In the genomic region with DNA sequence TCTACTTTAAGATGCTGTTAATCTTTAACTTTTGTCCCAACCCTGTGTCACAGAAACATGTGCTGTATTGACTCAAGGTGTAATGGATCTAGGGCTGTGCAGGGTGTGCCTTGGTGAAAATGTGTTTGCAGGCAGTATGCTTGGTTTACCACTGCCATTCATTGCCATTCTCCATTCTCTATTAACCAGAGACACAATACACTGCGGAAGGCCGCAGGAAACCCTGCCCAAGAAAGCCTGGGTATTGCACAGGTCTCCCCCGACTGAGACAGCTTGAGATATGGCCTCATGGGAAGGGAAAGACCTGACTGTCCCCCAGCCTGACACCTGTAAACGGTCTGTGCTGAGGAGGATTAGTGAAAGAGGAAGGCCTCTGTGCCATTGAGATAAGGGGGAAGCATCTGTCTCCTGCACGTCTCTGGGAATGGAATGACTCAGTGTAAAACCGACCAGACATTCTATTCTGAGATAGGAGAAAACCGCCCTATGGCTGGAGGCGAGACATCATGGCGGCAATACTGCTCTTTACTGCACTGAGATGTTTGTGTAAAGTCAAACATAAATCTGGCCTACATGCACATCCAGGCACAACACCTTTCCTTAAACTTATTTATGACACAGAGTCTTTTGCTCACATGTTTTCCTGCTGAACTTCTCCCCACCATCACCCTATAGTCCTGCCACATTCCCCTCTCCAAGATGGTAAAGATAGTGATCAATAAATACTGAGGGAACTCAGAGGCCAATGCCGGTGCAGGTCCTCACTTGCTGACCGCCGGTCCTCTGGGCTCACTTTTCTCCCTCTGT, we compare ENCODE assay signal across 1 cellular context.
A peak's percentile ranks its signal among the peaks of the same experiment; 100 is the strongest.
TF ChIP-seq lines count a peak whose summit lies in the region.

No MANE protein-coding gene starts in this region.

TF ChIP-seq in K562, 482 proteins besides CTCF, POLR2A, EP300 and RAD21 (continued from another document and continues in another):
- TF ChIP-seq, protein P1, sequence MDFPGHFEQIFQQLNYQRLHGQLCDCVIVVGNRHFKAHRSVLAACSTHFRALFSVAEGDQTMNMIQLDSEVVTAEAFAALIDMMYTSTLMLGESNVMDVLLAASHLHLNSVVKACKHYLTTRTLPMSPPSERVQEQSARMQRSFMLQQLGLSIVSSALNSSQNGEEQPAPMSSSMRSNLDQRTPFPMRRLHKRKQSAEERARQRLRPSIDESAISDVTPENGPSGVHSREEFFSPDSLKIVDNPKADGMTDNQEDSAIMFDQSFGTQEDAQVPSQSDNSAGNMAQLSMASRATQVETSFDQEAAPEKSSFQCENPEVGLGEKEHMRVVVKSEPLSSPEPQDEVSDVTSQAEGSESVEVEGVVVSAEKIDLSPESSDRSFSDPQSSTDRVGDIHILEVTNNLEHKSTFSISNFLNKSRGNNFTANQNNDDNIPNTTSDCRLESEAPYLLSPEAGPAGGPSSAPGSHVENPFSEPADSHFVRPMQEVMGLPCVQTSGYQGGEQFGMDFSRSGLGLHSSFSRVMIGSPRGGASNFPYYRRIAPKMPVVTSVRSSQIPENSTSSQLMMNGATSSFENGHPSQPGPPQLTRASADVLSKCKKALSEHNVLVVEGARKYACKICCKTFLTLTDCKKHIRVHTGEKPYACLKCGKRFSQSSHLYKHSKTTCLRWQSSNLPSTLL (IDR thresholded peaks at IDR 0.05) = no peak
- TF ChIP-seq POLR2AphosphoS5 (IDR thresholded peaks at IDR 0.05; ENCODE audit: control insufficient read depth, insufficient read depth, low read depth, low read length) (peak; percentile 99), TSC22D4 (tag; IDR thresholded peaks at IDR 0.05) (no peak), JUND (IDR thresholded peaks at IDR 0.05; ENCODE audit: borderline replicate concordance, low read depth, low read length) (peak; percentile 89), JUND (tag; IDR thresholded peaks at IDR 0.05; ENCODE audit: borderline replicate concordance, low read depth, low read length) (peak; percentile 91; the same call in 2 of the 3 replicates), ZC3H11A (IDR thresholded peaks at IDR 0.05; ENCODE audit: low read depth, low read length) (0 out of 2 replicates have a peak, but pooled peaks have one; percentile 36), ZNF589 (CRISPR knock-in tag; IDR thresholded peaks at IDR 0.05; ENCODE audit: low read depth) (peak; percentile 92), TCF3 (CRISPR knock-in tag; IDR thresholded peaks at IDR 0.05) (peak; percentile 99), KDM2B (CRISPR knock-in tag; IDR thresholded peaks at IDR 0.05) (no peak), MED1 (CRISPR knock-in tag; IDR thresholded peaks at IDR 0.05; ENCODE audit: borderline replicate concordance) (no peak), NR3C1 (CRISPR knock-in tag; IDR thresholded peaks at IDR 0.05) (no peak), HCFC1 (IDR thresholded peaks at IDR 0.05; ENCODE audit: low read depth, low read length) (no peak), NCOR1 (IDR thresholded peaks at IDR 0.05) (peak; percentile 100), ETV5 (CRISPR knock-in tag; IDR thresholded peaks at IDR 0.05; ENCODE audit: low read depth) (peak; percentile 88; the same call in 1 of the 2 replicates), NCOA4 (IDR thresholded peaks at IDR 0.05; ENCODE audit: partially characterized antibody) (no peak), ZNF165 (CRISPR knock-in tag; IDR thresholded peaks at IDR 0.05; ENCODE audit: borderline replicate concordance) (no peak; the same call in 1 of the 2 replicates), ZNF717 (CRISPR knock-in tag; IDR thresholded peaks at IDR 0.05) (no peak), ZNF436 (CRISPR knock-in tag; IDR thresholded peaks at IDR 0.05) (no peak), SIRT6 (IDR thresholded peaks at IDR 0.05; ENCODE audit: low read depth, low read length) (no peak), TAF1 (IDR thresholded peaks at IDR 0.05; ENCODE audit: control insufficient read depth, extremely low read depth, insufficient read depth, low read length, severe bottlenecking) (peak; percentile 62), POLR2G (IDR thresholded peaks at IDR 0.05; ENCODE audit: low read depth, low read length) (no peak), SMARCA5 (IDR thresholded peaks at IDR 0.05) (no peak; the same call in 1 of the 2 replicates)
- TF ChIP-seq, protein P2, sequence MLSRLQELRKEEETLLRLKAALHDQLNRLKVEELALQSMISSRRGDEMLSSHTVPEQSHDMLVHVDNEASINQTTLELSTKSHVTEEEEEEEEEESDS (CRISPR knock-in tag; IDR thresholded peaks at IDR 0.05) = no peak
- TF ChIP-seq, protein P3, sequence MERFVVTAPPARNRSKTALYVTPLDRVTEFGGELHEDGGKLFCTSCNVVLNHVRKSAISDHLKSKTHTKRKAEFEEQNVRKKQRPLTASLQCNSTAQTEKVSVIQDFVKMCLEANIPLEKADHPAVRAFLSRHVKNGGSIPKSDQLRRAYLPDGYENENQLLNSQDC (CRISPR knock-in tag; IDR thresholded peaks at IDR 0.05) = no peak
- TF ChIP-seq, protein P4, sequence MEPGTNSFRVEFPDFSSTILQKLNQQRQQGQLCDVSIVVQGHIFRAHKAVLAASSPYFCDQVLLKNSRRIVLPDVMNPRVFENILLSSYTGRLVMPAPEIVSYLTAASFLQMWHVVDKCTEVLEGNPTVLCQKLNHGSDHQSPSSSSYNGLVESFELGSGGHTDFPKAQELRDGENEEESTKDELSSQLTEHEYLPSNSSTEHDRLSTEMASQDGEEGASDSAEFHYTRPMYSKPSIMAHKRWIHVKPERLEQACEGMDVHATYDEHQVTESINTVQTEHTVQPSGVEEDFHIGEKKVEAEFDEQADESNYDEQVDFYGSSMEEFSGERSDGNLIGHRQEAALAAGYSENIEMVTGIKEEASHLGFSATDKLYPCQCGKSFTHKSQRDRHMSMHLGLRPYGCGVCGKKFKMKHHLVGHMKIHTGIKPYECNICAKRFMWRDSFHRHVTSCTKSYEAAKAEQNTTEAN (CRISPR knock-in tag; IDR thresholded peaks at IDR 0.05) = no peak
- TF ChIP-seq, protein P5, sequence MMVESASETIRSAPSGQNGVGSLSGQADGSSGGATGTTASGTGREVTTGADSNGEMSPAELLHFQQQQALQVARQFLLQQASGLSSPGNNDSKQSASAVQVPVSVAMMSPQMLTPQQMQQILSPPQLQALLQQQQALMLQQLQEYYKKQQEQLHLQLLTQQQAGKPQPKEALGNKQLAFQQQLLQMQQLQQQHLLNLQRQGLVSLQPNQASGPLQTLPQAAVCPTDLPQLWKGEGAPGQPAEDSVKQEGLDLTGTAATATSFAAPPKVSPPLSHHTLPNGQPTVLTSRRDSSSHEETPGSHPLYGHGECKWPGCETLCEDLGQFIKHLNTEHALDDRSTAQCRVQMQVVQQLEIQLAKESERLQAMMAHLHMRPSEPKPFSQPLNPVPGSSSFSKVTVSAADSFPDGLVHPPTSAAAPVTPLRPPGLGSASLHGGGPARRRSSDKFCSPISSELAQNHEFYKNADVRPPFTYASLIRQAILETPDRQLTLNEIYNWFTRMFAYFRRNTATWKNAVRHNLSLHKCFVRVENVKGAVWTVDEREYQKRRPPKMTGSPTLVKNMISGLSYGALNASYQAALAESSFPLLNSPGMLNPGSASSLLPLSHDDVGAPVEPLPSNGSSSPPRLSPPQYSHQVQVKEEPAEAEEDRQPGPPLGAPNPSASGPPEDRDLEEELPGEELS (CRISPR knock-in tag; IDR thresholded peaks at IDR 0.05; ENCODE audit: borderline replicate concordance) = no peak
- TF ChIP-seq, protein P6, sequence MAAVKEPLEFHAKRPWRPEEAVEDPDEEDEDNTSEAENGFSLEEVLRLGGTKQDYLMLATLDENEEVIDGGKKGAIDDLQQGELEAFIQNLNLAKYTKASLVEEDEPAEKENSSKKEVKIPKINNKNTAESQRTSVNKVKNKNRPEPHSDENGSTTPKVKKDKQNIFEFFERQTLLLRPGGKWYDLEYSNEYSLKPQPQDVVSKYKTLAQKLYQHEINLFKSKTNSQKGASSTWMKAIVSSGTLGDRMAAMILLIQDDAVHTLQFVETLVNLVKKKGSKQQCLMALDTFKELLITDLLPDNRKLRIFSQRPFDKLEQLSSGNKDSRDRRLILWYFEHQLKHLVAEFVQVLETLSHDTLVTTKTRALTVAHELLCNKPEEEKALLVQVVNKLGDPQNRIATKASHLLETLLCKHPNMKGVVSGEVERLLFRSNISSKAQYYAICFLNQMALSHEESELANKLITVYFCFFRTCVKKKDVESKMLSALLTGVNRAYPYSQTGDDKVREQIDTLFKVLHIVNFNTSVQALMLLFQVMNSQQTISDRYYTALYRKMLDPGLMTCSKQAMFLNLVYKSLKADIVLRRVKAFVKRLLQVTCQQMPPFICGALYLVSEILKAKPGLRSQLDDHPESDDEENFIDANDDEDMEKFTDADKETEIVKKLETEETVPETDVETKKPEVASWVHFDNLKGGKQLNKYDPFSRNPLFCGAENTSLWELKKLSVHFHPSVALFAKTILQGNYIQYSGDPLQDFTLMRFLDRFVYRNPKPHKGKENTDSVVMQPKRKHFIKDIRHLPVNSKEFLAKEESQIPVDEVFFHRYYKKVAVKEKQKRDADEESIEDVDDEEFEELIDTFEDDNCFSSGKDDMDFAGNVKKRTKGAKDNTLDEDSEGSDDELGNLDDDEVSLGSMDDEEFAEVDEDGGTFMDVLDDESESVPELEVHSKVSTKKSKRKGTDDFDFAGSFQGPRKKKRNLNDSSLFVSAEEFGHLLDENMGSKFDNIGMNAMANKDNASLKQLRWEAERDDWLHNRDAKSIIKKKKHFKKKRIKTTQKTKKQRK (IDR thresholded peaks at IDR 0.05; ENCODE audit: borderline replicate concordance, low read depth, low read length) = no peak
- TF ChIP-seq, protein P7, sequence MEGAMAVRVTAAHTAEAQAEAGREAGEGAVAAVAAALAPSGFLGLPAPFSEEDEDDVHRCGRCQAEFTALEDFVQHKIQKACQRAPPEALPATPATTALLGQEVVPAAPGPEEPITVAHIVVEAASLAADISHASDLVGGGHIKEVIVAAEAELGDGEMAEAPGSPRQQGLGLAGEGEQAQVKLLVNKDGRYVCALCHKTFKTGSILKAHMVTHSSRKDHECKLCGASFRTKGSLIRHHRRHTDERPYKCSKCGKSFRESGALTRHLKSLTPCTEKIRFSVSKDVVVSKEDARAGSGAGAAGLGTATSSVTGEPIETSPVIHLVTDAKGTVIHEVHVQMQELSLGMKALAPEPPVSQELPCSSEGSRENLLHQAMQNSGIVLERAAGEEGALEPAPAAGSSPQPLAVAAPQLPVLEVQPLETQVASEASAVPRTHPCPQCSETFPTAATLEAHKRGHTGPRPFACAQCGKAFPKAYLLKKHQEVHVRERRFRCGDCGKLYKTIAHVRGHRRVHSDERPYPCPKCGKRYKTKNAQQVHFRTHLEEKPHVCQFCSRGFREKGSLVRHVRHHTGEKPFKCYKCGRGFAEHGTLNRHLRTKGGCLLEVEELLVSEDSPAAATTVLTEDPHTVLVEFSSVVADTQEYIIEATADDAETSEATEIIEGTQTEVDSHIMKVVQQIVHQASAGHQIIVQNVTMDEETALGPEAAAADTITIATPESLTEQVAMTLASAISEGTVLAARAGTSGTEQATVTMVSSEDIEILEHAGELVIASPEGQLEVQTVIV (CRISPR knock-in tag; IDR thresholded peaks at IDR 0.05; ENCODE audit: borderline replicate concordance) = no peak
- TF ChIP-seq, protein P8, sequence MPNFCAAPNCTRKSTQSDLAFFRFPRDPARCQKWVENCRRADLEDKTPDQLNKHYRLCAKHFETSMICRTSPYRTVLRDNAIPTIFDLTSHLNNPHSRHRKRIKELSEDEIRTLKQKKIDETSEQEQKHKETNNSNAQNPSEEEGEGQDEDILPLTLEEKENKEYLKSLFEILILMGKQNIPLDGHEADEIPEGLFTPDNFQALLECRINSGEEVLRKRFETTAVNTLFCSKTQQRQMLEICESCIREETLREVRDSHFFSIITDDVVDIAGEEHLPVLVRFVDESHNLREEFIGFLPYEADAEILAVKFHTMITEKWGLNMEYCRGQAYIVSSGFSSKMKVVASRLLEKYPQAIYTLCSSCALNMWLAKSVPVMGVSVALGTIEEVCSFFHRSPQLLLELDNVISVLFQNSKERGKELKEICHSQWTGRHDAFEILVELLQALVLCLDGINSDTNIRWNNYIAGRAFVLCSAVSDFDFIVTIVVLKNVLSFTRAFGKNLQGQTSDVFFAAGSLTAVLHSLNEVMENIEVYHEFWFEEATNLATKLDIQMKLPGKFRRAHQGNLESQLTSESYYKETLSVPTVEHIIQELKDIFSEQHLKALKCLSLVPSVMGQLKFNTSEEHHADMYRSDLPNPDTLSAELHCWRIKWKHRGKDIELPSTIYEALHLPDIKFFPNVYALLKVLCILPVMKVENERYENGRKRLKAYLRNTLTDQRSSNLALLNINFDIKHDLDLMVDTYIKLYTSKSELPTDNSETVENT (CRISPR knock-in tag; IDR thresholded peaks at IDR 0.05) = no peak
